8 cellular contexts compared by ENCODE assay signal in genomic region chr3:54951405-54951804, GRCh38. TPM values are rescaled to one million over a fixed set of nuclear protein-coding genes. Genes with fewer than 3 reads are reported as not detected.
DNase-seq lines count a peak whose midpoint lies in the region; ATAC-seq and TF ChIP-seq lines count a peak whose summit lies in the region.

No MANE protein-coding gene starts in this region.

- H3K36me3 Mint-ChIP-seq in HFFc6 (ENCODE audit: low read depth) (no peaks in the 10 kb centered on the region), WTC11 (no peaks in the 10 kb centered on the region)

- H3K27me3 Mint-ChIP-seq in HFFc6 (ENCODE audit: insufficient read depth) (no peaks in the 10 kb centered on the region), WTC11 (ENCODE audit: low read depth) (no peaks in the 10 kb centered on the region)

- DNase-seq in A673 (ENCODE audit: low spot score): peak; percentile 26
- peak; percentile 87 for DNase-seq in HFFc6
- peak; percentile 73 for DNase-seq in WTC11 (ENCODE audit: low spot score)
- DNase-seq in right atrium auricular region (ENCODE audit: low spot score): peak; percentile 86
- peak; percentile 84 for DNase-seq in skeletal muscle cell (ENCODE audit: low read depth)
- no peak for DNase-seq in GM19240 (ENCODE audit: insufficient read length, low spot score)
- no peak for DNase-seq in stimulated activated CD4-positive, alpha-beta T cell treated with anti-CD3 and anti-CD28 coated beads, Interleukin-4, amount 100 ng/mL, for 24 hours

- H3K9me3 ChIP-seq in A673 (ENCODE audit: low read depth, low read length, poor library complexity, severe bottlenecking) (no peaks in the 10 kb centered on the region), right atrium auricular region (no peaks in the 10 kb centered on the region)

- POLR2A ChIA-PET in A673 (lab: Charles Lee; ENCODE audit: low non-redundant PET): no interaction called here
- POLR2A ChIA-PET in WTC11 (lab: Charles Lee): no interaction called here

- H3K27ac Mint-ChIP-seq in HFFc6: peak overlapping the region; percentile 13
- no peak overlapping the region for H3K27ac Mint-ChIP-seq in WTC11

- no peak overlapping the region for H3K4me3 ChIP-seq in A673 (ENCODE audit: low read depth, low read length, poor library complexity, severe bottlenecking)
- H3K4me3 ChIP-seq in right atrium auricular region: no peak overlapping the region
- H3K4me3 ChIP-seq in skeletal muscle cell (ENCODE audit: low read depth, low read length): no peak overlapping the region

- H3K27ac ChIP-seq in A673 (ENCODE audit: low read depth, low read length, poor library complexity, severe bottlenecking) (no peak overlapping the region), right atrium auricular region (no peak overlapping the region)

- no TSS peak for BruUV-seq in A673 (replicated peaks; lab: Mats Ljungman, UMichigan)

- TF ChIP-seq CTCF in A673 (conservative IDR thresholded peaks at IDR 0.05; ENCODE audit: low read depth, low read length) (peak; percentile 31; the same call in 1 of the 2 replicates), HFFc6 (IDR thresholded peaks at IDR 0.05) (peak; percentile 90), WTC11 (IDR thresholded peaks at IDR 0.05) (no peak; the same call in 1 of the 2 replicates), right atrium auricular region (IDR thresholded peaks at IDR 0.05) (peak in 1 of 2 donors; percentile 63)

- intact Hi-C loops in A673 (cut with micrococcal nuclease; ENCODE audit: unreplicated experiment): loop anchor here (10.0 kb wide), 1 partner anchor 773 kb away; no protein-coding TSS in a partner anchor

- CTCF ChIA-PET in A673 (lab: Charles Lee) (no interaction called here), WTC11 (lab: Charles Lee) (no interaction called here)

- H3K27me3 ChIP-seq in A673 (replicated peaks; ENCODE audit: insufficient read depth, low read depth, low read length, poor library complexity) (no peaks in the 10 kb centered on the region), right atrium auricular region (no peaks in the 10 kb centered on the region)

- H3K9me3 Mint-ChIP-seq in HFFc6 (no peaks in the 10 kb centered on the region), WTC11 (no peaks in the 10 kb centered on the region)

- H3K4me1 Mint-ChIP-seq in HFFc6 (ENCODE audit: low read depth) (peaks cover 64% of the 10 kb centered on the region), WTC11 (peaks cover 29% of the 10 kb centered on the region)

- H3K36me3 ChIP-seq in A673 (ENCODE audit: insufficient read depth, low read length, poor library complexity, severe bottlenecking) (no peaks in the 10 kb centered on the region), right atrium auricular region (no peaks in the 10 kb centered on the region)

- H3K4me3 Mint-ChIP-seq in HFFc6 (no peak overlapping the region), WTC11 (no peak overlapping the region)

- H3K4me1 ChIP-seq in A673 (ENCODE audit: insufficient read depth, low read length, poor library complexity, severe bottlenecking): no peaks in the 10 kb centered on the region
- no peaks in the 10 kb centered on the region for H3K4me1 ChIP-seq in right atrium auricular region

- ATAC-seq in WTC11: peak; percentile 74
- no peak for ATAC-seq in HG03039 (IDR thresholded peaks at IDR 0.05; ENCODE audit: unreplicated experiment)

TF ChIP-seq in WTC11, 78 proteins besides CTCF, POLR2A, EP300 and RAD21 (continues in another document):
- TF ChIP-seq, protein P1, sequence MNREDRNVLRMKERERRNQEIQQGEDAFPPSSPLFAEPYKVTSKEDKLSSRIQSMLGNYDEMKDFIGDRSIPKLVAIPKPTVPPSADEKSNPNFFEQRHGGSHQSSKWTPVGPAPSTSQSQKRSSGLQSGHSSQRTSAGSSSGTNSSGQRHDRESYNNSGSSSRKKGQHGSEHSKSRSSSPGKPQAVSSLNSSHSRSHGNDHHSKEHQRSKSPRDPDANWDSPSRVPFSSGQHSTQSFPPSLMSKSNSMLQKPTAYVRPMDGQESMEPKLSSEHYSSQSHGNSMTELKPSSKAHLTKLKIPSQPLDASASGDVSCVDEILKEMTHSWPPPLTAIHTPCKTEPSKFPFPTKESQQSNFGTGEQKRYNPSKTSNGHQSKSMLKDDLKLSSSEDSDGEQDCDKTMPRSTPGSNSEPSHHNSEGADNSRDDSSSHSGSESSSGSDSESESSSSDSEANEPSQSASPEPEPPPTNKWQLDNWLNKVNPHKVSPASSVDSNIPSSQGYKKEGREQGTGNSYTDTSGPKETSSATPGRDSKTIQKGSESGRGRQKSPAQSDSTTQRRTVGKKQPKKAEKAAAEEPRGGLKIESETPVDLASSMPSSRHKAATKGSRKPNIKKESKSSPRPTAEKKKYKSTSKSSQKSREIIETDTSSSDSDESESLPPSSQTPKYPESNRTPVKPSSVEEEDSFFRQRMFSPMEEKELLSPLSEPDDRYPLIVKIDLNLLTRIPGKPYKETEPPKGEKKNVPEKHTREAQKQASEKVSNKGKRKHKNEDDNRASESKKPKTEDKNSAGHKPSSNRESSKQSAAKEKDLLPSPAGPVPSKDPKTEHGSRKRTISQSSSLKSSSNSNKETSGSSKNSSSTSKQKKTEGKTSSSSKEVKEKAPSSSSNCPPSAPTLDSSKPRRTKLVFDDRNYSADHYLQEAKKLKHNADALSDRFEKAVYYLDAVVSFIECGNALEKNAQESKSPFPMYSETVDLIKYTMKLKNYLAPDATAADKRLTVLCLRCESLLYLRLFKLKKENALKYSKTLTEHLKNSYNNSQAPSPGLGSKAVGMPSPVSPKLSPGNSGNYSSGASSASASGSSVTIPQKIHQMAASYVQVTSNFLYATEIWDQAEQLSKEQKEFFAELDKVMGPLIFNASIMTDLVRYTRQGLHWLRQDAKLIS (CRISPR knock-in tag; IDR thresholded peaks at IDR 0.05; ENCODE audit: borderline replicate concordance): no peak
- TF ChIP-seq ZNF512 (CRISPR knock-in tag; IDR thresholded peaks at IDR 0.05; ENCODE audit: borderline replicate concordance) (no peak), RELA (CRISPR knock-in tag; IDR thresholded peaks at IDR 0.05; ENCODE audit: borderline replicate concordance) (no peak), ATF6 (CRISPR knock-in tag; IDR thresholded peaks at IDR 0.05) (no peak), TCF7 (CRISPR knock-in tag; IDR thresholded peaks at IDR 0.05; ENCODE audit: low read depth) (no peak), CREB1 (CRISPR knock-in tag; IDR thresholded peaks at IDR 0.05) (no peak)
- TF ChIP-seq, protein P2, sequence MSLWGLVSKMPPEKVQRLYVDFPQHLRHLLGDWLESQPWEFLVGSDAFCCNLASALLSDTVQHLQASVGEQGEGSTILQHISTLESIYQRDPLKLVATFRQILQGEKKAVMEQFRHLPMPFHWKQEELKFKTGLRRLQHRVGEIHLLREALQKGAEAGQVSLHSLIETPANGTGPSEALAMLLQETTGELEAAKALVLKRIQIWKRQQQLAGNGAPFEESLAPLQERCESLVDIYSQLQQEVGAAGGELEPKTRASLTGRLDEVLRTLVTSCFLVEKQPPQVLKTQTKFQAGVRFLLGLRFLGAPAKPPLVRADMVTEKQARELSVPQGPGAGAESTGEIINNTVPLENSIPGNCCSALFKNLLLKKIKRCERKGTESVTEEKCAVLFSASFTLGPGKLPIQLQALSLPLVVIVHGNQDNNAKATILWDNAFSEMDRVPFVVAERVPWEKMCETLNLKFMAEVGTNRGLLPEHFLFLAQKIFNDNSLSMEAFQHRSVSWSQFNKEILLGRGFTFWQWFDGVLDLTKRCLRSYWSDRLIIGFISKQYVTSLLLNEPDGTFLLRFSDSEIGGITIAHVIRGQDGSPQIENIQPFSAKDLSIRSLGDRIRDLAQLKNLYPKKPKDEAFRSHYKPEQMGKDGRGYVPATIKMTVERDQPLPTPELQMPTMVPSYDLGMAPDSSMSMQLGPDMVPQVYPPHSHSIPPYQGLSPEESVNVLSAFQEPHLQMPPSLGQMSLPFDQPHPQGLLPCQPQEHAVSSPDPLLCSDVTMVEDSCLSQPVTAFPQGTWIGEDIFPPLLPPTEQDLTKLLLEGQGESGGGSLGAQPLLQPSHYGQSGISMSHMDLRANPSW (CRISPR knock-in tag; conservative IDR thresholded peaks at IDR 0.05; ENCODE audit: low read depth): no peak

RNA-seq across cellular contexts. Expression of gene LRTM1, which starts 23.5 kb away (rescaled TPM):
- total RNA-seq in A673 (2021) (not detected in 2 replicates), WTC11 (2021) (not detected in 3 replicates), right atrium auricular region (not detected)
- total RNA-seq in HFFc6 (2021; fragmentation: NEBNext Ultra II Directional; extraction: Animal tissue kit (Norgen Biotek cat#: 25700)): not detected

Comparison
In these comparisons a context has a peak if more than half of its experiments do, and no peak if none do; other contexts are left out.
1. DNase-seq: peak in A673 (single experiment), HFFc6 (single experiment), WTC11 (single experiment), right atrium auricular region (single experiment) and skeletal muscle cell (single experiment); none in GM19240 (single experiment) and stimulated activated CD4-positive, alpha-beta T cell treated with anti-CD3 and anti-CD28 coated beads, Interleukin-4, amount 100 ng/mL, for 24 hours (single experiment).